In genomic region chr22:27378994-27379393, GRCh38 we compare ENCODE assay signal across 19 cellular contexts.
DNase-seq lines count a peak whose midpoint lies in the region; ATAC-seq and TF ChIP-seq lines count a peak whose summit lies in the region.
"Had no signal": no experiment of that assay in that cellular context is flagged by ENCODE, and none has a peak within 500 bp of the region (broad histone marks: within the 10 kb centered on the region; RNA-seq: fewer than 3 reads in every experiment).

No MANE protein-coding gene starts in this region.

- H3K27me3 Mint-ChIP-seq in nephron (ENCODE audit: low read depth): peaks cover 47% of the 10 kb centered on the region

- H3K27ac Mint-ChIP-seq in nephron: peak overlapping the region; percentile 55 to 83 (median 78)

- TF ChIP-seq CTCF in VCaP (conservative IDR thresholded peaks at IDR 0.05) (no peak), nephron (IDR thresholded peaks at IDR 0.05; ENCODE audit: unreplicated experiment in 3 of 3) (no peak)

- H3K9me3 Mint-ChIP-seq in nephron: peaks cover 10% of the 10 kb centered on the region

- no peaks in the 10 kb centered on the region for H3K36me3 Mint-ChIP-seq in nephron (ENCODE audit: low read depth)

- ATAC-seq in HG02970 (IDR thresholded peaks at IDR 0.05; ENCODE audit: low FRiP score, unreplicated experiment) (no peak), HG03159 (IDR thresholded peaks at IDR 0.05; ENCODE audit: unreplicated experiment) (no peak)
- ATAC-seq: Panc1, Right ventricle myocardium inferior had no signal

- no peak overlapping the region for H3K4me3 Mint-ChIP-seq in nephron

- H3K27ac ChIP-seq in VCaP: peak overlapping the region; percentile 66
- H3K27ac ChIP-seq: C4-2B had no signal

- H3K4me1 Mint-ChIP-seq in nephron: peaks cover 43% of the 10 kb centered on the region

- peak; percentile 3 for DNase-seq in NCI-H748 (lab: John Stamatoyannopoulos, UW; ENCODE audit: unreplicated experiment)
- no peak for DNase-seq in NCI-H748 treated with DMSO at 0.1 percent for 48 hours (lab: John Stamatoyannopoulos, UW)
- no peak for DNase-seq in pons (ENCODE audit: low spot score)
- no peak for DNase-seq in NCI-H2227 (lab: John Stamatoyannopoulos, UW; ENCODE audit: unreplicated experiment)
- DNase-seq: EL, IMR-90, Kasumi-1, MM.1S, NCI-H1092 treated with DMSO at 0.1 percent for 48 hours, NCI-H187, NCI-H510A, SK-N-SH had no signal
